In the genomic region with DNA sequence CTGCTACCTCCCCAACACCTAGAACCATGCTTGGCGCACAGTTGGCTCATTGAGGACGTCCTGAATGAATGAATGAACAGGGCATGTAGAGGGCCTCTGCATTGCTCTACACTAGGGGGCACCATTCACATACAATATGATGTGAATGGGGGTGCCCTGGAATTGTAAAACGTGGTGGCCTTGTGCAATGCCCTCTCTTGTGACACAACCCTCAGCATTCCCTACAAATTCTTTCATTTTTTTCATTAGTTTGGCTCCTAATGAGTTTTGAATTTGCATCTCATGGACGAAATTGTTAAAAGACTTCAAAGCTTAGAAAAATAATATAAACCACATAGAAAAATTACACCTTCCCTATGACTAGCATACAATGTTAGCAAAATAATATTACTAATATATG, we compare ENCODE assay signal across 8 cellular contexts. TPM values are rescaled to one million over a fixed set of nuclear protein-coding genes. Genes with fewer than 3 reads are reported as not detected.
DNase-seq lines count a peak whose midpoint lies in the region; ATAC-seq and TF ChIP-seq lines count a peak whose summit lies in the region.

No MANE protein-coding gene starts in this region.

- no peaks in the 10 kb centered on the region for H3K36me3 ChIP-seq in tibial nerve

- peak; percentile 66 for ATAC-seq in HG03354 (IDR thresholded peaks at IDR 0.05; ENCODE audit: poor library complexity, severe bottlenecking, unreplicated experiment)

- H3K4me3 ChIP-seq in foreskin fibroblast (ENCODE audit: low read depth in 1 of 2, low read length in 2 of 2): no peak overlapping the region
- H3K4me3 ChIP-seq in tibial nerve: no peak overlapping the region

- H3K9me3 ChIP-seq in tibial nerve: no peaks in the 10 kb centered on the region

- no peak for TF ChIP-seq POLR2A in tibial nerve (IDR thresholded peaks at IDR 0.05)

- H3K27me3 ChIP-seq in tibial nerve: no peaks in the 10 kb centered on the region

- DNase-seq in AG09319 (ENCODE audit: extremely low read depth, low read depth): peak; percentile 60
- peak; percentile 24 for DNase-seq in GM13976 (ENCODE audit: low spot score)
- DNase-seq in RPMI7951 (ENCODE audit: low read depth): peak; percentile 44
- peak; percentile 46 to 81 for DNase-seq in foreskin fibroblast
- DNase-seq in tibial nerve (ENCODE audit: low spot score in 2 of 2): peak in 1 of 2 donors; percentile 51
- DNase-seq in NCI-H2227 (lab: John Stamatoyannopoulos, UW; ENCODE audit: unreplicated experiment): no peak
- no peak for DNase-seq in middle frontal gyrus (ENCODE audit: extremely low spot score, low spot score)

- TF ChIP-seq CTCF in AG09319 (IDR thresholded peaks at IDR 0.05; ENCODE audit: low read depth, low read length) (peak; percentile 72), GM13976 (IDR thresholded peaks at IDR 0.05; ENCODE audit: borderline replicate concordance, control extremely low read depth, extremely low read depth, insufficient read depth, missing control alignments) (peak; percentile 36), foreskin fibroblast (IDR thresholded peaks at IDR 0.05; ENCODE audit: low read depth, low read length) (peak; percentile 76), tibial nerve (IDR thresholded peaks at IDR 0.05) (peak in 3 of 5 experiments; percentile 23 to 40 (median 23))

- WGBS in tibial nerve, 2 donors: 57 to 61% methylated on average over 4 of the region's 4 CpGs

- in situ Hi-C loops in GM13976 (cut with MboI; ENCODE audit: low sequenced_read_pairs, unreplicated experiment): loop anchor here (25.0 kb wide), 1 partner anchor 649 kb away; no protein-coding TSS in a partner anchor

- no peak overlapping the region for H3K27ac ChIP-seq in tibial nerve

- TF ChIP-seq EP300 in tibial nerve (IDR thresholded peaks at IDR 0.05): no peak

- H3K4me1 ChIP-seq in tibial nerve: peaks cover 0 to 27% (median 0%) of the 10 kb centered on the region in 4 donors

RNA-seq across cellular contexts. Expression of a gene that starts 2.3 kb away (rescaled TPM):
- 0.12 and 1.2 TPM in 2 replicates for total RNA-seq in RPMI7951 (2014; rRNA removed; shearing (Covaris generic))
- total RNA-seq in tibial nerve: 1 to 10 TPM in 3 of 4 donors, under 1 TPM in 1; 0.84 to 5.9 (median 2.8) TPM

Comparison
In these comparisons a context has a peak if more than half of its experiments do, and no peak if none do; other contexts are left out.
1. DNase-seq: peak in AG09319 (single experiment), GM13976 (single experiment), RPMI7951 (single experiment) and foreskin fibroblast (2 of 2); none in NCI-H2227 (single experiment) and middle frontal gyrus (single experiment).
2. CTCF ChIP-seq: peak in every context shown above with its lines; median percentile 76 in foreskin fibroblast; 72 in AG09319; 36 in GM13976; 23 in tibial nerve.